ENCODE assay signal across 19 cellular contexts in the genomic region with DNA sequence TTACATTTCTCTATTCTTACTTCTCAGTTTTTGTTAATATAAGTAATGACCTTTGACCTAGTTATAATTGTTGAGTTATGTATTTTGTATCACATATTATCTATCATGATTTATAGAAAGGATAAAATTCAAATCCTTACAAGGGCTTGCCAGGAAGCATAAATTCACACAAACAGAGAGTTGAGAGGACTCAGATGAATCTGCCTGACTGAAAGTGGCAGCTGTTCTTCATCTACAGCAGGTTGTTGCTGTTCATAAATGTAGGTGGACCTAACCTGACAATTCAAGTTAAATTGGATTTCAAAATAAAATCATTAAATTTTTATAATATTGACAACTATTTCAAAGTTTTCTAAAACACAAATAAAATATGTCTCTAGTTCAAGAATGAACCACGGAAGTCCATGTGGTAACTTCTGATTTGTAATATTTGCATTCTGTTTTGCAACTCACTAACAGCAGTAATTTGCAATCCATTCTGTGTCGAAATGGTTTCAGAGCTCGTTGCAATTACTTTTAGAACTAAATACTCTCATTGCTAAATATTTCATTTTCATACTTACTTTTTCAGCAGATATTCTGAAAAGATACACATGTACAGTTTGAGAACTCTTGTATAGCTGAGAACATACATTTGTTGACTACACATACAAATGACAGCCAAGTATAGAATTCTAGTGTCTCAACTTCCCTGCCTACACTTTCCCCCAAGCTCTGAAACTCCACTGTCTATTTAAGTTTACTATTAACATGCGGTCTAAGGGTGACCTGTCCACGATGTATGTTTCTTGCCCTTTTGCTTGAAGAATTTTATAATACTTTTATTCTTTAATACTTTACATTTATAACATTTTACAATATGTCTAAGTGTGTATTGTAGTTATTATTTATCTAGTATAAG. TPM values are rescaled to one million over a fixed set of nuclear protein-coding genes. Genes with fewer than 3 reads are reported as not detected.
DNase-seq lines count a peak whose midpoint lies in the region; ATAC-seq, FAIRE-seq and TF ChIP-seq lines count a peak whose summit lies in the region.
"Had no signal": no experiment of that assay in that cellular context is flagged by ENCODE, and none has a peak within 500 bp of the region (broad histone marks: within the 10 kb centered on the region; RNA-seq: fewer than 3 reads in every experiment).

No MANE protein-coding gene starts in this region.

- no peak overlapping the region for H3K9ac ChIP-seq in IMR-90 (ENCODE audit: low read depth, low read length)

- H3K4me2 ChIP-seq in IMR-90 (ENCODE audit: low read depth, low read length), result no peak overlapping the region

- H2AK9ac ChIP-seq in IMR-90 (replicated peaks; ENCODE audit: low read depth, low read length, poor library complexity), result no peak overlapping the region

- BruUV-seq in IMR-90 (replicated peaks; lab: Mats Ljungman, UMichigan), result no TSS peak

- TF ChIP-seq CTCF in IMR-90 (conservative IDR thresholded peaks at IDR 0.05; ENCODE audit: low read depth, low read length) (no peak), foreskin fibroblast (IDR thresholded peaks at IDR 0.05; ENCODE audit: low read depth, low read length) (no peak)

- H2BK20ac ChIP-seq in IMR-90 (ENCODE audit: low read depth, low read length), result no peak overlapping the region

- no peak overlapping the region for H3K14ac ChIP-seq in IMR-90 (replicated peaks; ENCODE audit: low read depth, low read length)

- no peak overlapping the region for H2BK5ac ChIP-seq in IMR-90 (ENCODE audit: low read depth, low read length, poor library complexity, severe bottlenecking)

- no peak overlapping the region for H3K18ac ChIP-seq in IMR-90 (ENCODE audit: low read depth, low read length)

- H3K4me3 ChIP-seq in IMR-90 (ENCODE audit: insufficient read depth, low read depth, low read length) (no peak overlapping the region), small intestine (ENCODE audit: low read depth in 1 of 2, low read length in 2 of 2) (no peak overlapping the region), foreskin fibroblast (ENCODE audit: low read depth in 1 of 2, low read length in 2 of 2) (no peak overlapping the region)
- H3K4me3 ChIP-seq: HAP-1, lower lobe of right lung had no signal

- no peaks in the 10 kb centered on the region for H3K27me3 Mint-ChIP-seq in activated T-helper 17 cell treated with anti-CD3 and anti-CD28 coated beads, Interleukin-2, amount 50 U/mL, for 72 hours
- H3K27me3 Mint-ChIP-seq: activated naive CD4-positive, alpha-beta T cell treated with anti-CD3 and anti-CD28 coated beads, Interleukin-2, amount 50 U/mL, for 24 hours had no signal

- H2AK5ac ChIP-seq in IMR-90 (ENCODE audit: low read depth, low read length), result no peak overlapping the region

- H3K56ac ChIP-seq in IMR-90 (ENCODE audit: extremely low read depth, insufficient read depth, low read length), result no peak overlapping the region

- no peak overlapping the region for H3K27ac ChIP-seq in IMR-90 (ENCODE audit: insufficient read depth, low read length)
- no peak overlapping the region for H3K27ac ChIP-seq in small intestine (ENCODE audit: low read depth in 1 of 2, low read length in 1 of 2)
- H3K27ac ChIP-seq: lower lobe of right lung, RWPE1 had no signal

- no peaks in the 10 kb centered on the region for H3K36me3 Mint-ChIP-seq in activated T-helper 17 cell treated with anti-CD3 and anti-CD28 coated beads, Interleukin-2, amount 50 U/mL, for 72 hours (ENCODE audit: low read depth)
- H3K36me3 Mint-ChIP-seq: activated naive CD4-positive, alpha-beta T cell treated with anti-CD3 and anti-CD28 coated beads, Interleukin-2, amount 50 U/mL, for 24 hours had no signal

- POLR2A ChIA-PET in IMR-90 (lab: Charles Lee; ENCODE audit: unreplicated experiment), result no interaction called here

- no peak for TF ChIP-seq RAD21 in IMR-90 (IDR thresholded peaks at IDR 0.05; ENCODE audit: low read length)

- no peak overlapping the region for H2BK15ac ChIP-seq in IMR-90 (ENCODE audit: low read depth, low read length)

- no peaks in the 10 kb centered on the region for H3K36me3 ChIP-seq in IMR-90 (ENCODE audit: control insufficient read depth, insufficient read depth, low read length)
- no peaks in the 10 kb centered on the region for H3K36me3 ChIP-seq in small intestine (ENCODE audit: control insufficient read depth in 2 of 2, insufficient read depth in 2 of 2, low read length in 2 of 2)
- H3K36me3 ChIP-seq: HAP-1 had no signal

- H3K9me1 ChIP-seq in IMR-90 (ENCODE audit: insufficient read depth, low read length), result no peaks in the 10 kb centered on the region

- no peaks in the 10 kb centered on the region for H3K4me1 Mint-ChIP-seq in activated T-helper 17 cell treated with anti-CD3 and anti-CD28 coated beads, Interleukin-2, amount 50 U/mL, for 72 hours
- H3K4me1 Mint-ChIP-seq: activated naive CD4-positive, alpha-beta T cell treated with anti-CD3 and anti-CD28 coated beads, Interleukin-2, amount 50 U/mL, for 24 hours had no signal

- intact Hi-C loops in IMR-90 (cut with micrococcal nuclease), result no loop called here

- no CpG with 5 or more reads among the region's 5 CpGs for WGBS in IMR-90 (ENCODE audit: extremely low coverage in 2 of 2, insufficient read length in 1 of 2), 2 experiments
- 73 to 79% (median 78%) methylated on average over 5 of the region's 5 CpGs for WGBS in small intestine, 3 donors

- H3K4ac ChIP-seq in IMR-90 (ENCODE audit: low read depth, low read length), result no peak overlapping the region

- H2AFZ ChIP-seq in IMR-90 (replicated peaks; ENCODE audit: low read length, poor library complexity), result no peak overlapping the region

- H4K91ac ChIP-seq in IMR-90 (ENCODE audit: insufficient read depth, low read depth, low read length), result no peak overlapping the region

- H3K4me1 ChIP-seq in IMR-90 (ENCODE audit: control insufficient read depth, insufficient read depth, low read length) (no peaks in the 10 kb centered on the region), small intestine (ENCODE audit: control insufficient read depth in 2 of 2, insufficient read depth in 1 of 2, low read depth in 1 of 2, low read length in 1 of 2) (no peaks in the 10 kb centered on the region)
- H3K4me1 ChIP-seq: HAP-1, lower lobe of right lung had no signal

- H3K9me3 Mint-ChIP-seq in activated T-helper 17 cell treated with anti-CD3 and anti-CD28 coated beads, Interleukin-2, amount 50 U/mL, for 72 hours, result peaks cover under 1% of the 10 kb centered on the region
- H3K9me3 Mint-ChIP-seq: activated naive CD4-positive, alpha-beta T cell treated with anti-CD3 and anti-CD28 coated beads, Interleukin-2, amount 50 U/mL, for 24 hours; activated T-cell treated with anti-CD3 and anti-CD28 coated beads, Interleukin-2, amount 50 U/mL, for 4 hours had no signal

- dilution Hi-C loops in IMR-90 (cut with HindIII; ENCODE audit: low sequenced_read_pairs, unreplicated experiment), result no loop called here

- H3K23ac ChIP-seq in IMR-90 (ENCODE audit: low read depth, low read length), result no peak overlapping the region

- TF ChIP-seq POLR2A in IMR-90 (IDR thresholded peaks at IDR 0.05; ENCODE audit: low read depth, low read length), result no peak

- H4K8ac ChIP-seq in IMR-90 (ENCODE audit: low read depth in 2 of 2, low read length in 2 of 2), result no peak overlapping the region

- in situ Hi-C loops in IMR-90 (cut with MboI; ENCODE audit: low sequenced_read_pairs), result no loop called here

- H4K20me1 ChIP-seq in IMR-90 (ENCODE audit: insufficient read depth, low read length), result no peaks in the 10 kb centered on the region

- ATAC-seq in IMR-90 (ENCODE audit: low read depth), result no peak
- no peak for ATAC-seq in activated T-helper 17 cell treated with anti-CD3 and anti-CD28 coated beads, Interleukin-2, amount 50 U/mL, for 72 hours (replicated peaks)
- no peak for ATAC-seq in GM19397 (IDR thresholded peaks at IDR 0.05; ENCODE audit: unreplicated experiment)
- ATAC-seq: activated CD4-positive, CD25-positive, alpha-beta regulatory T cell treated with anti-CD3 and anti-CD28 coated beads, Interleukin-2, amount 50 U/mL, for 24 hours; activated T-cell treated with anti-CD3 and anti-CD28 coated beads, Interleukin-2, amount 50 U/mL, for 4 hours had no signal

- no peaks in the 10 kb centered on the region for H3K9me3 ChIP-seq in IMR-90 (ENCODE audit: control insufficient read depth, insufficient read depth, low read length)
- H3K9me3 ChIP-seq in small intestine (ENCODE audit: control insufficient read depth, low read depth), result no peaks in the 10 kb centered on the region
- H3K9me3 ChIP-seq: HAP-1, lower lobe of right lung had no signal

- H2BK120ac ChIP-seq in IMR-90 (ENCODE audit: low read depth, low read length), result no peak overlapping the region

- H3K27me3 ChIP-seq in IMR-90 (ENCODE audit: control insufficient read depth, insufficient read depth, low read length), result no peaks in the 10 kb centered on the region
- H3K27me3 ChIP-seq in small intestine (ENCODE audit: control insufficient read depth in 2 of 2, insufficient read depth in 2 of 2, low read length in 2 of 2), result no peaks in the 10 kb centered on the region

- FAIRE-seq in small intestine (lab: Jason Lieb, UNC), result peak; percentile 23

- DNase-seq in IMR-90 (no peak), NOMO-1 treated with DMSO at 0.1 percent for 48 hours (lab: John Stamatoyannopoulos, UW; ENCODE audit: unreplicated experiment) (peak; percentile 78), fibroblast of gingiva (ENCODE audit: low read depth) (peak; percentile 57), small intestine (no peak), foreskin fibroblast (no peak)
- DNase-seq: activated T-cell treated with anti-CD3 and anti-CD28 coated beads, Interleukin-2, amount 50 U/mL, for 4 hours; COR-L47; DND-41; lower lobe of right lung; NCI-H187 treated with DMSO at 0.1 percent for 48 hours; NCI-H345; SW 1271 had no signal

- no peak overlapping the region for H3K27ac Mint-ChIP-seq in activated T-helper 17 cell treated with anti-CD3 and anti-CD28 coated beads, Interleukin-2, amount 50 U/mL, for 72 hours
- H3K27ac Mint-ChIP-seq: activated naive CD4-positive, alpha-beta T cell treated with anti-CD3 and anti-CD28 coated beads, Interleukin-2, amount 50 U/mL, for 24 hours had no signal

- H3K4me3 Mint-ChIP-seq in activated T-helper 17 cell treated with anti-CD3 and anti-CD28 coated beads, Interleukin-2, amount 50 U/mL, for 72 hours, result no peak overlapping the region
- H3K4me3 Mint-ChIP-seq: activated naive CD4-positive, alpha-beta T cell treated with anti-CD3 and anti-CD28 coated beads, Interleukin-2, amount 50 U/mL, for 24 hours; activated T-cell treated with anti-CD3 and anti-CD28 coated beads, Interleukin-2, amount 50 U/mL, for 4 hours had no signal

- H3K79me1 ChIP-seq in IMR-90 (ENCODE audit: low read depth in 1 of 2, low read length in 2 of 2), result no peaks in the 10 kb centered on the region

- no peak overlapping the region for H4K5ac ChIP-seq in IMR-90 (ENCODE audit: low read depth, low read length)

- CTCF ChIA-PET in IMR-90 (lab: Yijun Ruan, JAX), result no interaction called here

TF ChIP-seq in IMR-90, 13 proteins besides CTCF, POLR2A, EP300 and RAD21 (continues in another document):
- TF ChIP-seq MAZ (IDR thresholded peaks at IDR 0.05; ENCODE audit: borderline replicate concordance, low read depth, low read length), result no peak

RNA-seq across cellular contexts. Expression of gene SCN7A, which starts 25.7 kb away (rescaled TPM):
- 0.90 and 1.7 TPM in 2 replicates for total RNA-seq in IMR-90 (2012; rRNA removed)
- 0.24 and 0.39 TPM in 2 replicates for polyA plus RNA-seq in IMR-90 (2012; rRNA removed)
- 0.08 and 0.09 TPM in 2 replicates for polyA plus RNA-seq in IMR-90 (2012; cell fraction: cytosol; rRNA removed)
- 0.10 and 1.7 TPM in 2 replicates for polyA plus RNA-seq in IMR-90 (2012; cell fraction: nucleus; rRNA removed; ENCODE audit: low replicate concordance)
- polyA plus RNA-seq in small intestine, result 1 to 10 TPM in 1 of 3 donors, under 1 TPM in 1, not detected in 1; 0.27 to 3.2 TPM
- total RNA-seq in activated T-helper 17 cell treated with anti-CD3 and anti-CD28 coated beads, Interleukin-2, amount 50 U/mL, for 72 hours, result not detected
- total RNA-seq: pulmonary artery endothelial cell had no signal

Comparison
In these comparisons a context has a peak if more than half of its experiments do, and no peak if none do; other contexts are left out.
1. DNase-seq: peak in NOMO-1 treated with DMSO at 0.1 percent for 48 hours (single experiment) and fibroblast of gingiva (single experiment); none in IMR-90 (single experiment), small intestine (single experiment) and foreskin fibroblast (0 of 2).